ENCODE assay signal across 10 cellular contexts in the genomic region with DNA sequence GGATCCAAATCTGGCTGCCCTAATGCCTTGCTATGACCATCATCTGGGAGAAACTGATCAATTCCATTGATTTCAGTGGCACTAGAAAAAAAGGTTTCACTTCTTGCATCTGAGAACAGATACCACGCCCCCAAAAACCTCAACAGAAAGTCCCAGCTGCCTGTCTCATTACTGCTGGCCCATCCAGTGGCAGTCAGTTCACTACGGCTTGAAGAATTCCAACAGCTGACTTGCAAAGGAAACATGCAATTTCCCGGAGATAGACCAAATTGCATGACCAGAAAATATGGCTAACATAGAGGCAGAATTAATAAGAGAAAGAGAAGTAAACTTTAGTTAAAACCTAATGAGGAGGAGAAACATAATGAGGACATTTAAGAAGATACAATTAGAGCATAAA. TPM values are rescaled to one million over a fixed set of nuclear protein-coding genes. Genes with fewer than 3 reads are reported as not detected.
DNase-seq lines count a peak whose midpoint lies in the region; ATAC-seq and TF ChIP-seq lines count a peak whose summit lies in the region.
"Had no signal": no experiment of that assay in that cellular context is flagged by ENCODE, and none has a peak within 500 bp of the region (broad histone marks: within the 10 kb centered on the region; RNA-seq: fewer than 3 reads in every experiment).

No MANE protein-coding gene starts in this region.

- POLR2A ChIA-PET in CD4-positive, alpha-beta T cell (lab: Charles Lee) = no interaction called here

- TF ChIP-seq CTCF in CD4-positive, alpha-beta T cell (IDR thresholded peaks at IDR 0.05) = no peak
- no peak for TF ChIP-seq CTCF in choroid plexus epithelial cell (conservative IDR thresholded peaks at IDR 0.05; ENCODE audit: low read depth, low read length)

- CTCF ChIA-PET in CD4-positive, alpha-beta T cell (lab: Charles Lee) = no interaction called here

- H3K4me3 Mint-ChIP-seq in CD4-positive, alpha-beta T cell = no peak overlapping the region

- intact Hi-C loops in CD4-positive, alpha-beta T cell (cut with DNase I, micrococcal nuclease) = no loop called here

- no peak overlapping the region for H3K27ac Mint-ChIP-seq in CD4-positive, alpha-beta T cell

- no peaks in the 10 kb centered on the region for H3K27me3 Mint-ChIP-seq in CD4-positive, alpha-beta T cell

- ATAC-seq in CD4-positive, alpha-beta T cell (ENCODE audit: poor library complexity) = peak; percentile 37
- ATAC-seq in GM19452 (IDR thresholded peaks at IDR 0.05; ENCODE audit: unreplicated experiment) (peak; percentile 75), HG03432 (IDR thresholded peaks at IDR 0.05; ENCODE audit: unreplicated experiment) (peak; percentile 89), HG03097 (IDR thresholded peaks at IDR 0.05; ENCODE audit: low FRiP score, unreplicated experiment) (no peak)

- H3K4me3 ChIP-seq in choroid plexus epithelial cell (ENCODE audit: low read depth, low read length) = no peak overlapping the region
- H3K4me3 ChIP-seq: lower lobe of right lung had no signal

- H3K27me3 ChIP-seq in CD4-positive, alpha-beta T cell (ENCODE audit: control insufficient read depth, insufficient read depth, low read length) = no peaks in the 10 kb centered on the region

- no peaks in the 10 kb centered on the region for H3K9me3 ChIP-seq in CD4-positive, alpha-beta T cell (ENCODE audit: control insufficient read depth, low read length)
- H3K9me3 ChIP-seq: lower lobe of right lung had no signal

- no peaks in the 10 kb centered on the region for H3K9me3 Mint-ChIP-seq in CD4-positive, alpha-beta T cell

- peaks cover 12% of the 10 kb centered on the region for H3K4me1 Mint-ChIP-seq in CD4-positive, alpha-beta T cell (ENCODE audit: low read depth)

- DNase-seq in CD4-positive, alpha-beta T cell = peak in 1 of 10 experiments; percentile 13
- DNase-seq in choroid plexus epithelial cell (ENCODE audit: low read depth) = peak; percentile 83
- no peak for DNase-seq in NAMALWA (ENCODE audit: low spot score)
- no peak for DNase-seq in NCI-H2227 (lab: John Stamatoyannopoulos, UW; ENCODE audit: unreplicated experiment)
- no peak for DNase-seq in DMS114 treated with DMSO at 0.1 percent for 48 hours (lab: John Stamatoyannopoulos, UW; ENCODE audit: unreplicated experiment)
- DNase-seq: lower lobe of right lung, NCI-H2227 treated with DMSO at 0.1 percent for 48 hours had no signal

- no peaks in the 10 kb centered on the region for H3K36me3 Mint-ChIP-seq in CD4-positive, alpha-beta T cell (ENCODE audit: low read depth)

- H3K27ac ChIP-seq in CD4-positive, alpha-beta T cell (ENCODE audit: low read depth, low read length) = no peak overlapping the region
- H3K27ac ChIP-seq: lower lobe of right lung had no signal

RNA-seq across cellular contexts. Expression of gene UGCG, which starts 48.6 kb away (rescaled TPM):
- 10 to 100 TPM; 42.1 to 44.0 TPM for total RNA-seq in CD4-positive, alpha-beta T cell
